1 cellular context compared by ENCODE assay signal in genomic region chr17:29176500-29177351, GRCh38.
TF ChIP-seq lines count a peak whose summit lies in the region.

No MANE protein-coding gene starts in this region.

TF ChIP-seq in H1, 55 proteins besides CTCF, POLR2A, EP300 and RAD21 (continued from another document):
- TF ChIP-seq USF2 (IDR thresholded peaks at IDR 0.05; ENCODE audit: low read length) (0 out of 2 replicates have a peak, but pooled peaks have one; percentile 38), CBX8 (IDR thresholded peaks at IDR 0.05; ENCODE audit: borderline replicate concordance, low read depth, low read length) (no peak), RBBP5 (IDR thresholded peaks at IDR 0.05; ENCODE audit: borderline replicate concordance, low read depth, low read length) (peak; percentile 97), BCL11A (IDR thresholded peaks at IDR 0.05; ENCODE audit: low read depth in 2 of 2, low read length in 2 of 2) (no peak), HDAC6 (IDR thresholded peaks at IDR 0.05; ENCODE audit: low read depth, low read length) (no peak), ATF2 (IDR thresholded peaks at IDR 0.05; ENCODE audit: low read length) (no peak), SIN3A (conservative IDR thresholded peaks at IDR 0.05 in 1 of 2, IDR thresholded peaks at IDR 0.05 in 1 of 2; ENCODE audit: low read depth in 1 of 2, low read length in 2 of 2) (0 out of 4 replicates have a peak, but pooled peaks of 1 of the 2 experiments have one; percentile 41), KDM1A (IDR thresholded peaks at IDR 0.05; ENCODE audit: borderline replicate concordance, low read length) (peak; percentile 99), HDAC2 (IDR thresholded peaks at IDR 0.05; ENCODE audit: borderline replicate concordance in 1 of 2, low read depth in 2 of 2, low read length in 2 of 2) (peak in 1 of 2 experiments; percentile 97; a peak in 2 of 4 replicates), EGR1 (IDR thresholded peaks at IDR 0.05; ENCODE audit: borderline replicate concordance, low read depth, low read length) (0 out of 2 replicates have a peak, but pooled peaks have one; percentile 2), MAX (IDR thresholded peaks at IDR 0.05) (peak; percentile 56), TCF12 (IDR thresholded peaks at IDR 0.05; ENCODE audit: low read depth, low read length) (peak; percentile 40; the same call in 1 of the 2 replicates), ASH2L (IDR thresholded peaks at IDR 0.05; ENCODE audit: low read length) (peak; percentile 85), YY1 (IDR thresholded peaks at IDR 0.05; ENCODE audit: low read depth, low read length) (no peak), NANOG (IDR thresholded peaks at IDR 0.05; ENCODE audit: insufficient read depth, low read depth, low read length, poor library complexity, severe bottlenecking) (peak; percentile 2), SIX5 (IDR thresholded peaks at IDR 0.05; ENCODE audit: low read depth, low read length) (no peak), TAF1 (IDR thresholded peaks at IDR 0.05; ENCODE audit: low read depth, low read length) (0 out of 2 replicates have a peak, but pooled peaks have one; percentile 30)
